Comparison of ENCODE assay signal across 15 cellular contexts in genomic region chr6:117206951-117207687, GRCh38. TPM values are rescaled to one million over a fixed set of nuclear protein-coding genes. Genes with fewer than 3 reads are reported as not detected.
A peak's percentile ranks its signal among the peaks of the same experiment; 100 is the strongest.
DNase-seq lines count a peak whose midpoint lies in the region; ATAC-seq, FAIRE-seq and TF ChIP-seq lines count a peak whose summit lies in the region.
"Had no signal": no experiment of that assay in that cellular context is flagged by ENCODE, and none has a peak within 500 bp of the region (broad histone marks: within the 10 kb centered on the region; RNA-seq: fewer than 3 reads in every experiment).

No MANE protein-coding gene starts in this region.

- no peak overlapping the region for H3K4me3 Mint-ChIP-seq in Calu3 (ENCODE audit: low read depth, unreplicated experiment)
- no peak overlapping the region for H3K4me3 Mint-ChIP-seq in naive thymus-derived CD4-positive, alpha-beta T cell
- H3K4me3 Mint-ChIP-seq: nephron had no signal

- H3K9me3 Mint-ChIP-seq in Calu3 (ENCODE audit: low read depth, unreplicated experiment) = no peaks in the 10 kb centered on the region
- peaks cover 0 to 7% (median 0%) of the 10 kb centered on the region in 11 donors for H3K9me3 Mint-ChIP-seq in naive thymus-derived CD4-positive, alpha-beta T cell

- H3K4me3 ChIP-seq in bronchial epithelial cell (ENCODE audit: low read depth, low read length) = no peak overlapping the region
- H3K4me3 ChIP-seq in mesendoderm (ENCODE audit: low read length) = no peak overlapping the region
- no peak overlapping the region for H3K4me3 ChIP-seq in naive thymus-derived CD4-positive, alpha-beta T cell (ENCODE audit: low read length)
- H3K4me3 ChIP-seq: lower lobe of right lung, tibial nerve had no signal

- FAIRE-seq in bronchial epithelial cell (lab: Jason Lieb, UNC) = peak; percentile 89

- no CpG with 5 or more reads among the region's 8 CpGs for WGBS in mesendoderm (ENCODE audit: extremely low coverage, insufficient coverage, low lambda C conversion rate)

- ATAC-seq in naive thymus-derived CD4-positive, alpha-beta T cell = no peak
- ATAC-seq: lower lobe of right lung, sciatic nerve had no signal

- no peak overlapping the region for H3K4ac ChIP-seq in mesendoderm (ENCODE audit: low read depth, low read length)

- POLR2A ChIA-PET in naive thymus-derived CD4-positive, alpha-beta T cell (lab: Charles Lee) = no interaction called here

- H2AK5ac ChIP-seq in mesendoderm (ENCODE audit: low read length) = no peak overlapping the region

- H3K9me3 ChIP-seq in naive thymus-derived CD4-positive, alpha-beta T cell (ENCODE audit: control insufficient read depth in 2 of 3, low read length in 3 of 3) = no peaks in the 10 kb centered on the region
- H3K9me3 ChIP-seq: lower lobe of right lung, tibial nerve had no signal

- H2BK120ac ChIP-seq in mesendoderm (ENCODE audit: low read depth, low read length) = no peak overlapping the region

- H2BK15ac ChIP-seq in mesendoderm (replicated peaks; ENCODE audit: low read depth) = no peak overlapping the region

- H3K79me1 ChIP-seq in mesendoderm (ENCODE audit: low read length) = no peaks in the 10 kb centered on the region

- peaks cover 6% of the 10 kb centered on the region for H3K4me1 ChIP-seq in mesendoderm (ENCODE audit: control insufficient read depth, low read depth, low read length)
- no peaks in the 10 kb centered on the region for H3K4me1 ChIP-seq in naive thymus-derived CD4-positive, alpha-beta T cell (ENCODE audit: control insufficient read depth in 2 of 2, insufficient read depth in 2 of 2, low read length in 2 of 2)
- H3K4me1 ChIP-seq: lower lobe of right lung, tibial nerve had no signal

- no peak overlapping the region for H3K9ac ChIP-seq in mesendoderm (ENCODE audit: low read length)

- H3K36me3 Mint-ChIP-seq in Calu3 (ENCODE audit: insufficient read depth, unreplicated experiment) = no peaks in the 10 kb centered on the region
- no peaks in the 10 kb centered on the region for H3K36me3 Mint-ChIP-seq in naive thymus-derived CD4-positive, alpha-beta T cell

- no peak overlapping the region for H3K27ac Mint-ChIP-seq in Calu3 (ENCODE audit: unreplicated experiment)
- H3K27ac Mint-ChIP-seq in naive thymus-derived CD4-positive, alpha-beta T cell = no peak overlapping the region
- H3K27ac Mint-ChIP-seq: nephron had no signal

- H3K27ac ChIP-seq in mesendoderm (ENCODE audit: low read depth, low read length) = no peak overlapping the region
- H3K27ac ChIP-seq in naive thymus-derived CD4-positive, alpha-beta T cell (ENCODE audit: low read depth, low read length) = no peak overlapping the region
- H3K27ac ChIP-seq: lower lobe of right lung, tibial nerve had no signal

- H3K27me3 ChIP-seq in bronchial epithelial cell (ENCODE audit: control insufficient read depth, insufficient read depth, low read length) (no peaks in the 10 kb centered on the region), mesendoderm (ENCODE audit: insufficient read depth, low read length, poor library complexity) (no peaks in the 10 kb centered on the region)
- no peaks in the 10 kb centered on the region for H3K27me3 ChIP-seq in naive thymus-derived CD4-positive, alpha-beta T cell (ENCODE audit: control insufficient read depth in 2 of 2, insufficient read depth in 2 of 2, low read length in 2 of 2)
- H3K27me3 ChIP-seq: tibial nerve had no signal

- H3K23ac ChIP-seq in mesendoderm (ENCODE audit: low read length) = no peak overlapping the region

- H3K4me2 ChIP-seq in mesendoderm (ENCODE audit: low read length) = no peak overlapping the region

- H3K36me3 ChIP-seq in bronchial epithelial cell (ENCODE audit: control insufficient read depth, insufficient read depth, low read length) = no peaks in the 10 kb centered on the region
- H3K36me3 ChIP-seq in mesendoderm (ENCODE audit: control insufficient read depth, insufficient read depth, low read length) = no peaks in the 10 kb centered on the region
- no peaks in the 10 kb centered on the region for H3K36me3 ChIP-seq in naive thymus-derived CD4-positive, alpha-beta T cell (ENCODE audit: control insufficient read depth in 2 of 3, insufficient read depth in 3 of 3, low read length in 3 of 3)
- H3K36me3 ChIP-seq: lower lobe of right lung, tibial nerve had no signal

- no peaks in the 10 kb centered on the region for H3K4me1 Mint-ChIP-seq in Calu3 (ENCODE audit: low read depth, unreplicated experiment)
- no peaks in the 10 kb centered on the region for H3K4me1 Mint-ChIP-seq in naive thymus-derived CD4-positive, alpha-beta T cell

- CTCF ChIA-PET in Calu3 (lab: Charles Lee) = no interaction called here
- CTCF ChIA-PET in naive thymus-derived CD4-positive, alpha-beta T cell (lab: Charles Lee) = no interaction called here

- no peak overlapping the region for H3K56ac ChIP-seq in mesendoderm (ENCODE audit: low read length)

- H4K8ac ChIP-seq in mesendoderm (ENCODE audit: low read depth, low read length) = no peak overlapping the region

- H3K18ac ChIP-seq in mesendoderm (ENCODE audit: low read length) = no peak overlapping the region

- no peaks in the 10 kb centered on the region for H3K79me2 ChIP-seq in mesendoderm (ENCODE audit: control insufficient read depth, insufficient read depth, low read length)

- H3K27me3 Mint-ChIP-seq in Calu3 (ENCODE audit: unreplicated experiment) = no peaks in the 10 kb centered on the region
- peaks cover 0 to 4% (median 0%) of the 10 kb centered on the region in 5 donors for H3K27me3 Mint-ChIP-seq in naive thymus-derived CD4-positive, alpha-beta T cell

- H2BK5ac ChIP-seq in mesendoderm (ENCODE audit: low read length) = no peak overlapping the region

- TF ChIP-seq CTCF in bronchial epithelial cell (IDR thresholded peaks at IDR 0.05; ENCODE audit: insufficient read depth, low read length, severe bottlenecking) = no peak
- TF ChIP-seq CTCF in Calu3 (IDR thresholded peaks at IDR 0.05; ENCODE audit: unreplicated experiment) = no peak

- DNase-seq in Daoy (ENCODE audit: low read depth) (peak; percentile 3), M059J (ENCODE audit: low read depth) (peak; percentile 29), bronchial epithelial cell (ENCODE audit: low read depth) (peak; percentile 29), mesendoderm (peak; percentile 58), Calu3 (no peak), DMS53 (lab: John Stamatoyannopoulos, UW) (no peak), SKM-1 treated with dmso at 0.1 percent for 144 hours (lab: John Stamatoyannopoulos, UW; ENCODE audit: unreplicated experiment) (no peak)
- no peak for DNase-seq in naive thymus-derived CD4-positive, alpha-beta T cell
- DNase-seq: activated effector memory CD4-positive, alpha-beta T cell treated with anti-CD3 and anti-CD28 coated beads, Interleukin-2, amount 50 U/mL, for 16 hours; dermis blood vessel endothelial cell; lower lobe of right lung; stimulated activated CD4-positive, alpha-beta T cell treated with anti-CD3 and anti-CD28 coated beads, Interleukin-4, amount 100 ng/mL, for 4 hours had no signal

- intact Hi-C loops in Calu3 (cut with micrococcal nuclease; ENCODE audit: unreplicated experiment) = no loop called here
- intact Hi-C loops in naive thymus-derived CD4-positive, alpha-beta T cell (cut with micrococcal nuclease) = no loop called here

- no peak overlapping the region for H4K5ac ChIP-seq in mesendoderm (ENCODE audit: low read length)

- BruUV-seq in Calu3 (replicated peaks; lab: Mats Ljungman, UMichigan) = no TSS peak

RNA-seq across cellular contexts. Expression of gene VGLL2, which starts 58.2 kb away (rescaled TPM):
- total RNA-seq in Daoy (2014; rRNA removed; shearing (Covaris generic)) = not detected in 2 replicates
- not detected in 2 replicates for total RNA-seq in M059J (2014; rRNA removed; shearing (Covaris generic))
- total RNA-seq in bronchial epithelial cell = not detected in 2 replicates
- 0.62 TPM for polyA plus RNA-seq in mesendoderm (2013, experiment 1 of 2)
- polyA plus RNA-seq in mesendoderm (2013, experiment 2 of 2) = 0.64 TPM
- not detected in 2 replicates for total RNA-seq in Calu3 (2022)
- not detected for total RNA-seq in naive thymus-derived CD4-positive, alpha-beta T cell
- polyA plus RNA-seq in naive thymus-derived CD4-positive, alpha-beta T cell = not detected
- total RNA-seq: dermis blood vessel endothelial cell, lower lobe of right lung, sciatic nerve, tibial nerve had no signal

Comparison
In these comparisons a context has a peak if more than half of its experiments do, and no peak if none do; other contexts are left out.
1. DNase-seq: peak in Daoy (single experiment), M059J (single experiment), bronchial epithelial cell (single experiment) and mesendoderm (single experiment); none in Calu3 (single experiment), naive thymus-derived CD4-positive, alpha-beta T cell (0 of 9), DMS53 (single experiment) and SKM-1 treated with dmso at 0.1 percent for 144 hours (single experiment).